8 cellular contexts compared by ENCODE assay signal in the genomic region with DNA sequence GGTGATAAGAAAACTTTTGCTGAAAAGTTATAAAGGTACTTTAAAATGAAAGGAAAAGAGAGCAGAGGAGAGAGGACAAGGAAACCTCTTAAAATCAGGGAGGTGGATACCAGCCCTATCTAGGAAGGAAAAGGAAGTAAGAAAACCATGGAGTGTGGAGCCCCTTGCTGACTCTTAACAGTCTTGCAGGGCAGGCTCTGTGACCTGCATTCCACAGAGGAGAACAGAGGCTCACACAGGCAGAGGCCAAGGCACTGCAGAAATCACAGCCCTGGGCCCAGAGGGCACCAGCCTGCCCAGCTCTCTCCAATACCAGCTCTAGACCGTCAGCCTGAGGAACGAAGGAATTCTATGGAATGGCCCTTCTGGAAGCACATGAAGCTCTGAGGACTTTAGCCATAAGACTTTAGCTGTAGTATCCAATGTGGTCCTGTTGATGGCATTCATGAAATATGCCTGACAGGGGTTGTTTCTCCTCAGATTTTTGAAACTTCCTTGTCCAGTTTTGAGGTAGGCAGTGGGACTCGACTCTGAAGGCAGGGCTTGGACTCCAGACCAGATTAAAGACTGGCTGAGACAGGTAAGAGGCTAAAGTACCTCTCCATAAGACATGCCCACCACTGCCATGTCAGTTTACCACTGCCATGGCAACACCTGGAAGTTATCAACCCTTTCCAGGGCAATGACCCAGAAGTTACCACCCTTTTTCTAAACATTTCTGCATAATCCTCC.
DNase-seq lines count a peak whose midpoint lies in the region; ATAC-seq and TF ChIP-seq lines count a peak whose summit lies in the region.

No MANE protein-coding gene starts in this region.

- no peak overlapping the region for H3K4me3 ChIP-seq in AG10803 (ENCODE audit: low read length)

- DNase-seq in AG10803 (ENCODE audit: low read depth) (peak; percentile 86), LoVo (ENCODE audit: low spot score) (peak; percentile 37), brain pericyte (ENCODE audit: low read depth, low spot score) (peak; percentile 50), left lobe of liver (ENCODE audit: low spot score) (peak; percentile 42), NCI-H748 treated with DMSO at 0.1 percent for 48 hours (lab: John Stamatoyannopoulos, UW) (no peak), epidermal melanocyte (ENCODE audit: insufficient read length, low spot score) (no peak)
- no peak for DNase-seq in stimulated activated CD4-positive, alpha-beta T cell treated with anti-CD3 and anti-CD28 coated beads, Interleukin-2, amount 100 ng/mL, for 24 hours

- peak; percentile 83 for TF ChIP-seq CTCF in AG10803 (conservative IDR thresholded peaks at IDR 0.05; ENCODE audit: low read length)

- ATAC-seq in left lobe of liver (peak; percentile 62), HG02938 (IDR thresholded peaks at IDR 0.05; ENCODE audit: unreplicated experiment) (no peak)

Comparison
In these comparisons a context has a peak if more than half of its experiments do, and no peak if none do; other contexts are left out.
1. DNase-seq: peak in AG10803 (single experiment), LoVo (single experiment), brain pericyte (single experiment) and left lobe of liver (single experiment); none in NCI-H748 treated with DMSO at 0.1 percent for 48 hours (single experiment), epidermal melanocyte (single experiment) and stimulated activated CD4-positive, alpha-beta T cell treated with anti-CD3 and anti-CD28 coated beads, Interleukin-2, amount 100 ng/mL, for 24 hours (0 of 2).